Comparison of ENCODE assay signal across 33 cellular contexts in genomic region chr10:47290338-47290737, GRCh38. TPM values are rescaled to one million over a fixed set of nuclear protein-coding genes. Genes with fewer than 3 reads are reported as not detected.
"Had no signal": no experiment of that assay in that cellular context is flagged by ENCODE, and none has a peak within 500 bp of the region (broad histone marks: within the 10 kb centered on the region; RNA-seq: fewer than 3 reads in every experiment).

No MANE protein-coding gene starts in this region.

- H3K4me3 Mint-ChIP-seq: activated B cell treated with CpG ODN at 0.5 μM for 24 hours; activated CD4-positive, alpha-beta memory T cell treated with anti-CD3 and anti-CD28 coated beads, Interleukin-2, amount 10 ng/mL, durations not matched to agents 7 days and 5 days; activated naive CD4-positive, alpha-beta T cell treated with anti-CD3 and anti-CD28 coated beads, Interleukin-2, amount 50 U/mL, for 24 hours; activated naive CD8-positive, alpha-beta T cell treated with anti-CD3 and anti-CD28 coated beads, Interleukin-2, amount 10 ng/mL, durations not matched to agents 7 days and 5 days had no signal

- H3K27me3 Mint-ChIP-seq: activated CD4-positive, alpha-beta memory T cell treated with anti-CD3 and anti-CD28 coated beads, Interleukin-2, amount 10 ng/mL, durations not matched to agents 7 days and 5 days; activated naive CD4-positive, alpha-beta T cell treated with anti-CD3 and anti-CD28 coated beads, Interleukin-2, amount 50 U/mL, for 24 hours had no signal

- H3K36me3 Mint-ChIP-seq: activated naive CD4-positive, alpha-beta T cell treated with anti-CD3 and anti-CD28 coated beads, Interleukin-2, amount 50 U/mL, for 24 hours; activated naive CD8-positive, alpha-beta T cell treated with anti-CD3 and anti-CD28 coated beads, Interleukin-2, amount 10 ng/mL, durations not matched to agents 7 days and 5 days had no signal

- H3K36me3 ChIP-seq: ascending aorta, cardiac muscle cell, MG63 had no signal

- H3K4me3 ChIP-seq: ascending aorta, cardiac muscle cell, MG63 had no signal

- H3K27ac ChIP-seq: ascending aorta, cardiac muscle cell, VCaP had no signal

- ATAC-seq: Panc1, SK-N-SH treated with all-trans-retinoic acid at 6 μM for 48 hours had no signal

- H3K27ac Mint-ChIP-seq: activated B cell treated with CpG ODN at 0.5 μM for 24 hours; activated CD4-positive, alpha-beta memory T cell treated with anti-CD3 and anti-CD28 coated beads, Interleukin-2, amount 10 ng/mL, durations not matched to agents 7 days and 5 days; activated naive CD4-positive, alpha-beta T cell treated with anti-CD3 and anti-CD28 coated beads, Interleukin-2, amount 50 U/mL, for 24 hours; activated naive CD8-positive, alpha-beta T cell treated with anti-CD3 and anti-CD28 coated beads, Interleukin-2, amount 10 ng/mL, durations not matched to agents 7 days and 5 days had no signal

- H3K9me3 Mint-ChIP-seq: activated B cell treated with CpG ODN at 0.5 μM for 24 hours; activated CD4-positive, alpha-beta memory T cell treated with anti-CD3 and anti-CD28 coated beads, Interleukin-2, amount 10 ng/mL, durations not matched to agents 7 days and 5 days; activated naive CD4-positive, alpha-beta T cell treated with anti-CD3 and anti-CD28 coated beads, Interleukin-2, amount 50 U/mL, for 24 hours; activated naive CD8-positive, alpha-beta T cell treated with anti-CD3 and anti-CD28 coated beads, Interleukin-2, amount 10 ng/mL, durations not matched to agents 7 days and 5 days had no signal

- H3K9me3 ChIP-seq: ascending aorta, MG63 had no signal

- H3K27me3 ChIP-seq: ascending aorta, MG63 had no signal

- DNase-seq: activated B cell treated with CpG ODN at 0.5 μM for 24 hours; activated CD4-positive, alpha-beta memory T cell treated with anti-CD3 and anti-CD28 coated beads, Interleukin-2, amount 10 ng/mL, durations not matched to agents 7 days and 5 days; activated CD4-positive, alpha-beta T cell treated with anti-CD3 and anti-CD28 coated beads for 4 hours; activated CD4-positive, CD25-positive, alpha-beta regulatory T cell treated with anti-CD3 and anti-CD28 coated beads, Interleukin-2, amount 50 U/mL, for 72 hours; activated gamma-delta T cell; activated naive CD4-positive, alpha-beta T cell treated with Interleukin-2 at 50 U/mL for 16 hours; activated naive CD8-positive, alpha-beta T cell treated with anti-CD3 and anti-CD28 coated beads, Interleukin-2, amount 10 ng/mL, durations not matched to agents 7 days and 5 days; amygdala; Kasumi-1; KG1; MG63; NCI-H1048; NCI-H1105 treated with DMSO at 0.1 percent for 48 hours; NCI-H1436; NCI-H1694; NCI-H1930; NCI-H345; NCI-H524 treated with DMSO at 0.1 percent for 48 hours; SHP77; SW 1271; T-helper 1 cell; T-helper 2 cell; T-helper 9 cell had no signal

RNA-seq across cellular contexts. Expression of gene GDF10, which starts 9.7 kb away (rescaled TPM):
- total RNA-seq: activated B cell treated with CpG ODN at 0.5 μM for 24 hours; activated CD4-positive, alpha-beta memory T cell treated with anti-CD3 and anti-CD28 coated beads, Interleukin-2, amount 10 ng/mL, durations not matched to agents 7 days and 5 days; NCI-H460; RPMI7951; SK-MEL-5 had no signal

RNA-seq across cellular contexts. Expression of gene GDF2, which starts 31.9 kb away (rescaled TPM):
- total RNA-seq: activated B cell treated with CpG ODN at 0.5 μM for 24 hours; activated CD4-positive, alpha-beta memory T cell treated with anti-CD3 and anti-CD28 coated beads, Interleukin-2, amount 10 ng/mL, durations not matched to agents 7 days and 5 days; activated CD8-positive, alpha-beta memory T cell treated with anti-CD3 and anti-CD28 coated beads for 36 hours; activated naive CD8-positive, alpha-beta T cell treated with anti-CD3 and anti-CD28 coated beads, Interleukin-2, amount 10 ng/mL, durations not matched to agents 7 days and 5 days; NCI-H460; RPMI7951; SK-MEL-5 had no signal

RNA-seq across cellular contexts. Expression of gene RBP3, which starts 57.8 kb away (rescaled TPM):
- total RNA-seq: activated B cell treated with CpG ODN at 0.5 μM for 24 hours; activated CD4-positive, alpha-beta memory T cell treated with anti-CD3 and anti-CD28 coated beads, Interleukin-2, amount 10 ng/mL, durations not matched to agents 7 days and 5 days; activated CD8-positive, alpha-beta memory T cell treated with anti-CD3 and anti-CD28 coated beads for 36 hours; activated naive CD8-positive, alpha-beta T cell treated with anti-CD3 and anti-CD28 coated beads, Interleukin-2, amount 10 ng/mL, durations not matched to agents 7 days and 5 days; ascending aorta; cardiac muscle cell; NCI-H460; RPMI7951; SK-MEL-5 had no signal
